Comparison of ENCODE assay signal across 10 cellular contexts in genomic region chr5:159392881-159393280, GRCh38.
"Had no signal": no experiment of that assay in that cellular context is flagged by ENCODE, and none has a peak within 500 bp of the region (broad histone marks: within the 10 kb centered on the region; RNA-seq: fewer than 3 reads in every experiment).

No MANE protein-coding gene starts in this region.

- H3K36me3 ChIP-seq: HAP-1 had no signal

- H3K27ac Mint-ChIP-seq: HFFc6, IgD-negative memory B cell had no signal

- H3K27ac ChIP-seq: GM23248, HL-60 had no signal

- FAIRE-seq: HepG2 had no signal

- H3K27me3 Mint-ChIP-seq: IgD-negative memory B cell had no signal

- H3K4me3 Mint-ChIP-seq: HFFc6, IgD-negative memory B cell had no signal

- H3K4me1 ChIP-seq: HAP-1 had no signal

- H3K9me3 Mint-ChIP-seq: HFFc6 had no signal

- ATAC-seq: HCT116, HepG2 had no signal

- H3K4me1 Mint-ChIP-seq: IgD-negative memory B cell had no signal

- DNase-seq: GM23248, GOT3, H7, HFFc6, KBM-7 had no signal

- H3K4me3 ChIP-seq: GM23248, HAP-1 had no signal

- H3K9ac ChIP-seq: GM23248 had no signal

- H3K9me3 ChIP-seq: HAP-1 had no signal

- H2AFZ ChIP-seq: GM23248 had no signal
